ENCODE assay signal across 38 cellular contexts in the genomic region with DNA sequence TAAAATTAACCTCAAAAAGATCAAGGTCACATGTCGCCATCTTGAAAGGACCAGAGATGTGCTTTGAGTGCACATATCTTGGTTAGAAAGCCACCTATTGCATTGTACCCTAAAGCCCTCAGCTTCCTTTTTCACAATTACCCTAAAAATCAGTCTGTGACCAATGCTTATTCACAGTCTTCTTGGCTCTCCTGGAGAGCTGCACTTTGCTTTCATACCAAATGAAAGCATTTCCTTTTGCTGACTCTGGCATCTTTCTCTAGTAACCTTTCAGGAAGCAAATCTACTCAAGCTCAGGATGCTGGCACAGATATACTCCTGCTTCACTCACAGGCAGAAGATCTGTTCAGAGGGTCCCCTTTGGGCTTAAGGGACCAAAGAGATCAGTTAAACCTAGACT.
"Had no signal": no experiment of that assay in that cellular context is flagged by ENCODE, and none has a peak within 500 bp of the region (broad histone marks: within the 10 kb centered on the region; RNA-seq: fewer than 3 reads in every experiment).

No MANE protein-coding gene starts in this region.

- H3K4me3 Mint-ChIP-seq: activated B cell treated with CpG ODN at 0.5 μM for 24 hours; activated CD4-positive, alpha-beta memory T cell treated with anti-CD3 and anti-CD28 coated beads for 36 hours; activated CD4-positive, alpha-beta T cell treated with anti-CD3 and anti-CD28 coated beads, Interleukin-2, amount 10 ng/mL, durations not matched to agents 24 days and 14 days; activated CD8-positive, alpha-beta T cell treated with anti-CD3 and anti-CD28 coated beads for 36 hours; activated naive CD4-positive, alpha-beta T cell treated with anti-CD3 and anti-CD28 coated beads for 36 hours; activated naive CD8-positive, alpha-beta T cell treated with anti-CD3 and anti-CD28 coated beads for 36 hours; activated T-cell treated with anti-CD3 and anti-CD28 coated beads, Interleukin-2, amount 50 U/mL, for 4 hours; activated T-cell treated with anti-CD3 and anti-CD28 coated beads, Interleukin-2, amount 50 U/mL, for 72 hours; activated T-helper 1 cell treated with anti-CD3 and anti-CD28 coated beads, Interleukin-12 subunit alpha, Interleukin-12 subunit beta, Interleukin-2, Interleukin-4 antibody, amounts not matched to agents 30 ng/mL and 10 ng/mL and 1 ng/mL, durations not matched to agents 14 hours and 24 hours and 36 hours; activated T-helper 17 cell treated with anti-CD3 and anti-CD28 coated beads, Interleukin-2, amount 50 U/mL, for 72 hours; central memory CD8-positive, alpha-beta T cell; T-helper 2 cell treated with Interferon-gamma antibody and Interleukin-4, amounts not matched to agents 5 μg/mL and 100 μg/mL, for 36 hours had no signal

- H3K9me3 ChIP-seq: adrenal gland, body of pancreas, breast epithelium had no signal

- H3K9me3 Mint-ChIP-seq: activated CD4-positive, alpha-beta memory T cell treated with anti-CD3 and anti-CD28 coated beads for 36 hours; activated CD4-positive, alpha-beta T cell treated with anti-CD3 and anti-CD28 coated beads, Interleukin-2, amount 10 ng/mL, durations not matched to agents 24 days and 14 days; activated T-helper 1 cell treated with anti-CD3 and anti-CD28 coated beads, Interleukin-12 subunit alpha, Interleukin-12 subunit beta, Interleukin-2, Interleukin-4 antibody, amounts not matched to agents 30 ng/mL and 10 ng/mL and 1 ng/mL, durations not matched to agents 14 hours and 24 hours and 36 hours; activated T-helper 17 cell treated with anti-CD3 and anti-CD28 coated beads, Interleukin-2, amount 50 U/mL, for 72 hours; T-helper 2 cell treated with Interferon-gamma antibody and Interleukin-4, amounts not matched to agents 5 μg/mL and 100 μg/mL, for 36 hours had no signal

- H3K4me3 ChIP-seq: adrenal gland, body of pancreas, breast epithelium, cardiac muscle cell had no signal

- H3K27me3 ChIP-seq: adrenal gland, body of pancreas, brain microvascular endothelial cell, breast epithelium had no signal

- FAIRE-seq: astrocyte, TTC549 had no signal

- H3K27ac ChIP-seq: adrenal gland, body of pancreas, brain microvascular endothelial cell, breast epithelium, cardiac muscle cell, VCaP had no signal

- ATAC-seq: activated CD8-positive, alpha-beta T cell treated with anti-CD3 and anti-CD28 coated beads for 36 hours; activated naive CD4-positive, alpha-beta T cell treated with anti-CD3 and anti-CD28 coated beads, Interleukin-2, amount 50 U/mL, for 72 hours; activated T-cell treated with anti-CD3 and anti-CD28 coated beads, Interleukin-2, amount 50 U/mL, for 4 hours; activated T-cell treated with anti-CD3 and anti-CD28 coated beads, Interleukin-2, amount 50 U/mL, for 72 hours; activated T-helper 17 cell treated with anti-CD3 and anti-CD28 coated beads, Interleukin-2, amount 50 U/mL, for 72 hours; body of pancreas had no signal

- H3K36me3 ChIP-seq: adrenal gland, brain microvascular endothelial cell, breast epithelium, cardiac muscle cell had no signal

- DNase-seq: activated B cell treated with CpG ODN at 0.5 μM for 24 hours; activated CD4-positive, alpha-beta memory T cell treated with anti-CD3 and anti-CD28 coated beads for 36 hours; activated CD4-positive, alpha-beta T cell treated with anti-CD3 and anti-CD28 coated beads for 4 hours; activated CD4-positive, alpha-beta T cell treated with anti-CD3 and anti-CD28 coated beads, Interleukin-2, amount 10 ng/mL, durations not matched to agents 24 days and 14 days; activated CD4-positive, alpha-beta T cell treated with anti-CD3 and anti-CD28 coated beads, Interleukin-2, amount 50 U/mL, for 1 hour; activated CD4-positive, alpha-beta T cell treated with anti-CD3 and anti-CD28 coated beads, Interleukin-2, amount 50 U/mL, for 4 hours; activated CD4-positive, CD25-positive, alpha-beta regulatory T cell treated with anti-CD3 and anti-CD28 coated beads, Interleukin-2, amount 50 U/mL, for 72 hours; activated CD8-positive, alpha-beta memory T cell treated with anti-CD3 and anti-CD28 coated beads, Interleukin-2, amount 50 U/mL, for 4 hours; activated CD8-positive, alpha-beta T cell treated with anti-CD3 and anti-CD28 coated beads for 36 hours; activated effector memory CD4-positive, alpha-beta T cell treated with anti-CD3 and anti-CD28 coated beads, Interleukin-2, amount 50 U/mL, for 16 hours; activated gamma-delta T cell treated with Interleukin-2 at 50 U/mL for 16 hours; activated naive CD4-positive, alpha-beta T cell; activated naive CD4-positive, alpha-beta T cell treated with anti-CD3 and anti-CD28 coated beads for 36 hours; activated naive CD4-positive, alpha-beta T cell treated with anti-CD3 and anti-CD28 coated beads, Interleukin-2, amount 50 U/mL, for 16 hours; activated naive CD8-positive, alpha-beta T cell treated with anti-CD3 and anti-CD28 coated beads for 36 hours; activated T-cell treated with anti-CD3 and anti-CD28 coated beads for 4 hours; activated T-cell treated with anti-CD3 and anti-CD28 coated beads, Interleukin-2, amount 50 U/mL, for 1 hour; activated T-cell treated with anti-CD3 and anti-CD28 coated beads, Interleukin-2, amount 50 U/mL, for 4 hours; activated T-cell treated with anti-CD3 and anti-CD28 coated beads, Interleukin-2, amount 50 U/mL, for 72 hours; adrenal gland; amniotic stem cell; aorta; body of pancreas; brain microvascular endothelial cell; caudate nucleus; cerebellar nuclear complex; T-helper 2 cell; T-helper 9 cell had no signal

- H3K36me3 Mint-ChIP-seq: activated CD4-positive, alpha-beta memory T cell treated with anti-CD3 and anti-CD28 coated beads for 36 hours; activated naive CD8-positive, alpha-beta T cell treated with anti-CD3 and anti-CD28 coated beads for 36 hours had no signal

- H3K27ac Mint-ChIP-seq: activated B cell treated with CpG ODN at 0.5 μM for 24 hours; activated CD4-positive, alpha-beta memory T cell treated with anti-CD3 and anti-CD28 coated beads for 36 hours; activated CD4-positive, alpha-beta T cell treated with anti-CD3 and anti-CD28 coated beads, Interleukin-2, amount 10 ng/mL, durations not matched to agents 24 days and 14 days; activated CD8-positive, alpha-beta T cell treated with anti-CD3 and anti-CD28 coated beads for 36 hours; activated naive CD4-positive, alpha-beta T cell treated with anti-CD3 and anti-CD28 coated beads for 36 hours; activated naive CD4-positive, alpha-beta T cell treated with anti-CD3 and anti-CD28 coated beads, Interleukin-2, amount 50 U/mL, for 72 hours; activated naive CD8-positive, alpha-beta T cell treated with anti-CD3 and anti-CD28 coated beads for 36 hours; activated T-cell treated with anti-CD3 and anti-CD28 coated beads, Interleukin-2, amount 50 U/mL, for 72 hours; activated T-helper 1 cell treated with anti-CD3 and anti-CD28 coated beads, Interleukin-12 subunit alpha, Interleukin-12 subunit beta, Interleukin-2, Interleukin-4 antibody, amounts not matched to agents 30 ng/mL and 10 ng/mL and 1 ng/mL, durations not matched to agents 14 hours and 24 hours and 36 hours; activated T-helper 17 cell treated with anti-CD3 and anti-CD28 coated beads, Interleukin-2, amount 50 U/mL, for 72 hours; T-helper 2 cell treated with Interferon-gamma antibody and Interleukin-4, amounts not matched to agents 5 μg/mL and 100 μg/mL, for 36 hours had no signal

- H3K4me1 ChIP-seq: adrenal gland, body of pancreas, breast epithelium had no signal

- H3K4me1 Mint-ChIP-seq: activated B cell treated with CpG ODN at 0.5 μM for 24 hours; activated CD4-positive, alpha-beta T cell treated with anti-CD3 and anti-CD28 coated beads, Interleukin-2, amount 10 ng/mL, durations not matched to agents 24 days and 14 days; activated naive CD8-positive, alpha-beta T cell treated with anti-CD3 and anti-CD28 coated beads for 36 hours; activated T-helper 17 cell treated with anti-CD3 and anti-CD28 coated beads, Interleukin-2, amount 50 U/mL, for 72 hours; central memory CD8-positive, alpha-beta T cell had no signal
